8 cellular contexts compared by ENCODE assay signal in the genomic region with DNA sequence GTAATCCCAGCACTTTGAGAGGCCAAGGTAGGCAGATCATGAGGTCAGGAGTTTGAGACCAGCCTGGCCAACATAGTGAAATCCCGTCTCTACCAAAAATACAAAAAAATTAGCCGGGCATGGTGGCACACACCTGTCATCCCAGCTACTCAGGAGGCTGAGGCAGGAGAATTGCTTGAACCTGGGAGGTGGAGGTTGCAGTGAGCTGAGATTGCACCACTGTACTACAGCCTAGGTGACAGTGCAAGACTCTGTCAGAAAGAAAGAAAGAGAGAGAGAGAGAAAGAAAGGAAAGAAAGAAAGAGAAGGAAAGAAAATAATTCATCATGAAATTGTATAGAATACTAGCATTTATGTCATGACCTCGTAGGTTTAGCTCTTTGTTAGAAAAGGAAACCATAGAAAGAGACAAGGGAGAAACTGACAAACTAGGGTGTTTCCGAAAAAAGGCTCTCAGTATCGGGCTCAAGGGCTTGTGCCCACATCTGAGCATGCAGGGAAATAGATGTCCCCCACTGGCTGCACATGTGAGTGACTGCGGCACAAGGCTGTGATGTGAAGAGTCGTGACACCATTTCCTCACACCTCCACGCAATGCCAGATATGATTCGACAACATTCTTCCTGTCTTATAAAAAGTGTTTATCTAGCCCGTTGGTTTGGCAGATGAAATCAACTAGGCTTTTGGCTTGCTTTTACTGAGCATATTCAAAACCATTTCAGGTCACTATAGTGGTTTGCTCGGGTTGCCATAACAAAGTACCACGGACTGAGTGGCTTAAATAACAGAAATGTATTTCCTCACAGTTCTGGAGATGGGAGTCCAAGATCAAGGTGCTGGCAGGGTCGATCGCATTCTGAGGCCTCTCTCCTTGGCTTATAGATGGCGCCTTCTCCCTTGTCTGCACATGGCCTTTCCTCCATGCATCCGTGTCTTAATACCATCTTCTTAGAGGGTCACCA. TPM values are rescaled to one million over a fixed set of nuclear protein-coding genes. Genes with fewer than 3 reads are reported as not detected.
DNase-seq lines count a peak whose midpoint lies in the region; ATAC-seq lines count a peak whose summit lies in the region.

No MANE protein-coding gene starts in this region.

- peaks cover 34 to 76% (median 66%) of the 10 kb centered on the region in 7 donors for H3K4me1 Mint-ChIP-seq in naive thymus-derived CD4-positive, alpha-beta T cell

- no peaks in the 10 kb centered on the region for H3K36me3 ChIP-seq in naive thymus-derived CD4-positive, alpha-beta T cell (ENCODE audit: control insufficient read depth in 2 of 3, insufficient read depth in 3 of 3, low read length in 3 of 3)
- no peaks in the 10 kb centered on the region for H3K36me3 ChIP-seq in thymus (ENCODE audit: control insufficient read depth, insufficient read depth)

- 56% methylated on average over 16 of the region's 16 CpGs for WGBS in thymus

- H3K27me3 ChIP-seq in naive thymus-derived CD4-positive, alpha-beta T cell (ENCODE audit: control insufficient read depth in 2 of 2, insufficient read depth in 2 of 2, low read length in 2 of 2), result no peaks in the 10 kb centered on the region
- no peaks in the 10 kb centered on the region for H3K27me3 ChIP-seq in thymus (ENCODE audit: control insufficient read depth, insufficient read depth)

- peak overlapping the region; percentile 93 to 99 (median 98) for H3K27ac Mint-ChIP-seq in naive thymus-derived CD4-positive, alpha-beta T cell

- CTCF ChIA-PET in naive thymus-derived CD4-positive, alpha-beta T cell (lab: Charles Lee), result interaction anchor here (0.6 to 7.9 kb wide), 4 partner anchors 75 to 134 kb away, joined by 3 to 186 read pairs (median 3); a partner anchor contains a TSS

- peak; percentile 45 to 47 for DNase-seq in AML-193 (lab: John Stamatoyannopoulos, UW)
- DNase-seq in RPMI8226, result peak; percentile 30
- peak; percentile 62 for DNase-seq in activated naive CD8-positive, alpha-beta T cell treated with anti-CD3 and anti-CD28 coated beads, Interleukin-2, amount 50 U/mL, for 16 hours (ENCODE audit: low read depth, low spot score)
- peak; percentile 47 to 92 (median 82) for DNase-seq in naive thymus-derived CD4-positive, alpha-beta T cell
- DNase-seq in NCI-H510A (lab: John Stamatoyannopoulos, UW), result no peak

- H3K9me3 ChIP-seq in naive thymus-derived CD4-positive, alpha-beta T cell (ENCODE audit: control insufficient read depth in 2 of 3, low read length in 3 of 3), result no peaks in the 10 kb centered on the region
- no peaks in the 10 kb centered on the region for H3K9me3 ChIP-seq in thymus (ENCODE audit: control insufficient read depth)

- peak overlapping the region; percentile 97 for H3K27ac ChIP-seq in naive thymus-derived CD4-positive, alpha-beta T cell (ENCODE audit: low read depth, low read length)
- peak overlapping the region; percentile 75 for H3K27ac ChIP-seq in thymus (ENCODE audit: low read depth)

- ATAC-seq in GM21515 (IDR thresholded peaks at IDR 0.05; ENCODE audit: unreplicated experiment) (peak; percentile 37), GM21526 (IDR thresholded peaks at IDR 0.05; ENCODE audit: low FRiP score, unreplicated experiment) (no peak)
- ATAC-seq in naive thymus-derived CD4-positive, alpha-beta T cell, result peak; percentile 79

- intact Hi-C loops in naive thymus-derived CD4-positive, alpha-beta T cell (cut with micrococcal nuclease), result loop anchor here (1.0 to 5.0 kb wide), 9 partner anchors 25 to 759 kb away; a partner anchor contains a TSS

- H3K36me3 Mint-ChIP-seq in naive thymus-derived CD4-positive, alpha-beta T cell, result peaks cover 0 to 29% (median 4%) of the 10 kb centered on the region in 5 donors

- H3K4me1 ChIP-seq in naive thymus-derived CD4-positive, alpha-beta T cell (ENCODE audit: control insufficient read depth in 2 of 2, insufficient read depth in 2 of 2, low read length in 2 of 2), result peaks cover 33 to 49% of the 10 kb centered on the region in 2 donors
- peaks cover 13% of the 10 kb centered on the region for H3K4me1 ChIP-seq in thymus (ENCODE audit: control insufficient read depth, insufficient read depth, low read length)

- H3K4me3 Mint-ChIP-seq in naive thymus-derived CD4-positive, alpha-beta T cell, result peak overlapping the region; percentile 85 to 95 (median 91)

- no peaks in the 10 kb centered on the region for H3K27me3 Mint-ChIP-seq in naive thymus-derived CD4-positive, alpha-beta T cell

- H3K9me3 Mint-ChIP-seq in naive thymus-derived CD4-positive, alpha-beta T cell, result no peaks in the 10 kb centered on the region

- POLR2A ChIA-PET in naive thymus-derived CD4-positive, alpha-beta T cell (lab: Charles Lee), result interaction anchor here (0.6 to 5.7 kb wide), 9 partner anchors 25 to 112 kb away, joined by 3 to 49 read pairs (median 4); no protein-coding TSS in a partner anchor

- H3K4me3 ChIP-seq in naive thymus-derived CD4-positive, alpha-beta T cell (ENCODE audit: low read length), result peak overlapping the region; percentile 84
- H3K4me3 ChIP-seq in thymus (ENCODE audit: low read length), result peak overlapping the region; percentile 96

RNA-seq across cellular contexts. Expression of a gene that starts 2.0 kb away (rescaled TPM):
- total RNA-seq in naive thymus-derived CD4-positive, alpha-beta T cell, result 100 to 1,000 TPM in 3 of 5 experiments, 10 to 100 TPM in 2; 66.6 to 748 (median 227) TPM
- 100 to 1,000 TPM in 1 of 2 donors, 10 to 100 TPM in 1; 79.1 to 118 TPM for polyA plus RNA-seq in naive thymus-derived CD4-positive, alpha-beta T cell
- polyA plus RNA-seq in thymus, result 549 TPM

RNA-seq across cellular contexts. Expression of a gene that starts 34.1 kb away (rescaled TPM):
- 10 to 100 TPM; 25.5 to 35.0 (median 29.5) TPM for total RNA-seq in naive thymus-derived CD4-positive, alpha-beta T cell
- 10 to 100 TPM; 27.4 to 29.1 TPM for polyA plus RNA-seq in naive thymus-derived CD4-positive, alpha-beta T cell
- polyA plus RNA-seq in thymus, result 44.2 TPM
